Comparison of ENCODE assay signal across 26 cellular contexts in genomic region chr14:57078054-57078453, GRCh38.
"Had no signal": no experiment of that assay in that cellular context is flagged by ENCODE, and none has a peak within 500 bp of the region (broad histone marks: within the 10 kb centered on the region; RNA-seq: fewer than 3 reads in every experiment).

No MANE protein-coding gene starts in this region.

- H3K9me3 ChIP-seq: colonic mucosa, esophagus squamous epithelium, gastroesophageal sphincter, heart right ventricle had no signal

- H3K4me3 ChIP-seq: colonic mucosa, esophagus squamous epithelium, gastroesophageal sphincter, heart right ventricle, hepatocyte had no signal

- ATAC-seq: activated T-cell treated with anti-CD3 and anti-CD28 coated beads, Interleukin-2, amount 50 U/mL, for 4 hours; activated T-helper 17 cell treated with anti-CD3 and anti-CD28 coated beads, Interleukin-2, amount 50 U/mL, for 72 hours; gastroesophageal sphincter; heart right ventricle; WTC11 had no signal

- H3K27ac ChIP-seq: brain microvascular endothelial cell, colonic mucosa, epithelial cell of prostate, esophagus squamous epithelium, gastroesophageal sphincter, heart right ventricle, hepatocyte had no signal

- H3K27me3 ChIP-seq: brain microvascular endothelial cell, colonic mucosa, gastroesophageal sphincter had no signal

- H3K36me3 ChIP-seq: brain microvascular endothelial cell, colonic mucosa, esophagus squamous epithelium, gastroesophageal sphincter, heart right ventricle had no signal

- DNase-seq: activated CD4-positive, alpha-beta memory T cell treated with anti-CD3 and anti-CD28 coated beads, Interleukin-2, amount 10 ng/mL, durations not matched to agents 7 days and 5 days; activated CD4-positive, alpha-beta T cell treated with anti-CD3 and anti-CD28 coated beads for 1 hour; activated CD4-positive, alpha-beta T cell treated with anti-CD3 and anti-CD28 coated beads for 4 hours; activated CD4-positive, alpha-beta T cell treated with anti-CD3 and anti-CD28 coated beads, Interleukin-2, amount 10 ng/mL, durations not matched to agents 7 days and 5 days; activated CD4-positive, alpha-beta T cell treated with anti-CD3 and anti-CD28 coated beads, Interleukin-2, amount 50 U/mL, for 4 hours; activated CD8-positive, alpha-beta memory T cell treated with anti-CD3 and anti-CD28 coated beads, Interleukin-2, amount 50 U/mL, for 48 hours; activated effector memory CD4-positive, alpha-beta T cell treated with Interleukin-2 at 50 U/mL for 16 hours; activated gamma-delta T cell treated with Interleukin-2 at 50 U/mL for 16 hours; activated naive CD4-positive, alpha-beta T cell treated with anti-CD3 and anti-CD28 coated beads, Interleukin-2, amount 50 U/mL, for 16 hours; activated naive CD4-positive, alpha-beta T cell treated with Interleukin-2 at 50 U/mL for 16 hours; activated T-cell treated with anti-CD3 and anti-CD28 coated beads for 4 hours; activated T-cell treated with anti-CD3 and anti-CD28 coated beads, Interleukin-2, amount 50 U/mL, for 4 hours; amniotic stem cell; anterior cingulate cortex; brain microvascular endothelial cell; colonic mucosa; effector CD8-positive, alpha-beta T cell; esophagus squamous epithelium; foreskin melanocyte; heart right ventricle; T-helper 2 cell had no signal
